Comparison of ENCODE assay signal across 25 cellular contexts in genomic region chr7:155555116-155555695, GRCh38. TPM values are rescaled to one million over a fixed set of nuclear protein-coding genes. Genes with fewer than 3 reads are reported as not detected.
"Had no signal": no experiment of that assay in that cellular context is flagged by ENCODE, and none has a peak within 500 bp of the region (broad histone marks: within the 10 kb centered on the region; RNA-seq: fewer than 3 reads in every experiment).

No MANE protein-coding gene starts in this region.

- H3K27me3 ChIP-seq: MG63 had no signal

- H3K9me3 ChIP-seq: MG63, SJSA1 had no signal

- H3K27ac ChIP-seq: SJSA1, SK-N-MC had no signal

- DNase-seq: IMR-90, Karpas-422, KG1, MG63, NCI-H1092, NCI-H1105 treated with DMSO at 0.1 percent for 48 hours, NCI-H1417 treated with DMSO at 0.1 percent for 48 hours, NCI-H146, NCI-H1694 treated with DMSO at 0.1 percent for 48 hours, NCI-H1930, NCI-H2081, NCI-H2171, NCI-H226, NCI-H446, NCI-H510A, NCI-H524 treated with DMSO at 0.1 percent for 48 hours, NCI-H69, NCI-H774, RPMI8226, SIG-M5 had no signal

- ATAC-seq: HepG2 had no signal

- H3K4me1 ChIP-seq: SJSA1 had no signal

- H3K4me3 ChIP-seq: MG63, SJSA1, SK-N-MC had no signal

- H3K36me3 ChIP-seq: MG63, SJSA1 had no signal

RNA-seq across cellular contexts. Expression of gene CNPY1, which starts 8.8 kb away (rescaled TPM):
- total RNA-seq: HepG2, HT1080, IMR-90, Right ventricle myocardium superior, SJSA1 had no signal
